In genomic region chr19:18650048-18650435, GRCh38 we compare ENCODE assay signal across 10 cellular contexts. TPM values are rescaled to one million over a fixed set of nuclear protein-coding genes. Genes with fewer than 3 reads are reported as not detected.
A peak's percentile ranks its signal among the peaks of the same experiment; 100 is the strongest.
DNase-seq lines count a peak whose midpoint lies in the region; ATAC-seq and TF ChIP-seq lines count a peak whose summit lies in the region.
"Had no signal": no experiment of that assay in that cellular context is flagged by ENCODE, and none has a peak within 500 bp of the region (broad histone marks: within the 10 kb centered on the region; RNA-seq: fewer than 3 reads in every experiment).

No MANE protein-coding gene starts in this region.

- H3K27me3 Mint-ChIP-seq in MCF 10A (ENCODE audit: insufficient read depth, unreplicated experiment): no peaks in the 10 kb centered on the region

- H2BK15ac ChIP-seq in neuronal stem cell (ENCODE audit: low read length): no peak overlapping the region

- H3K27me3 ChIP-seq in breast epithelium (no peaks in the 10 kb centered on the region), neuronal stem cell (ENCODE audit: control insufficient read depth in 3 of 3, insufficient read depth in 3 of 3, low read depth in 1 of 3, low read length in 3 of 3) (no peaks in the 10 kb centered on the region), aorta (ENCODE audit: control insufficient read depth in 1 of 2, insufficient read depth in 2 of 2, low read length in 1 of 2) (no peaks in the 10 kb centered on the region)

- BruUV-seq in MCF 10A (replicated peaks; lab: Mats Ljungman, UMichigan): no TSS peak

- no peak overlapping the region for H3K27ac Mint-ChIP-seq in MCF 10A (ENCODE audit: low read depth, unreplicated experiment)

- H3K18ac ChIP-seq in neuronal stem cell (ENCODE audit: low read length): no peak overlapping the region

- no peak overlapping the region for H4K8ac ChIP-seq in neuronal stem cell (ENCODE audit: low read depth, low read length)

- TF ChIP-seq CTCF in breast epithelium (IDR thresholded peaks at IDR 0.05) (no peak), MCF 10A (IDR thresholded peaks at IDR 0.05; ENCODE audit: unreplicated experiment) (no peak)

- H3K4me2 ChIP-seq in neuronal stem cell (ENCODE audit: insufficient read depth, low read length, poor library complexity, severe bottlenecking): no peak overlapping the region

- peak overlapping the region; percentile 67 to 93 for H3K27ac ChIP-seq in breast epithelium
- no peak overlapping the region for H3K27ac ChIP-seq in neuronal stem cell (replicated peaks; ENCODE audit: low read length)
- H3K27ac ChIP-seq in aorta (ENCODE audit: low read depth in 1 of 2, low read length in 2 of 2): peak overlapping the region in 1 of 2 donors; percentile 85
- H3K27ac ChIP-seq: 22Rv1 had no signal

- no peak overlapping the region for H2BK5ac ChIP-seq in neuronal stem cell (ENCODE audit: low read length)

- H3K79me1 ChIP-seq in neuronal stem cell (ENCODE audit: low read depth, low read length): peaks cover 13% of the 10 kb centered on the region

- DNase-seq in breast epithelium (ENCODE audit: low spot score in 2 of 2) (no peak), MCF 10A (ENCODE audit: unreplicated experiment) (no peak), Right ventricle myocardium superior (peak; percentile 75), neuronal stem cell (ENCODE audit: low spot score) (no peak), aorta (peak; percentile 67 to 79), NCI-H69 (lab: John Stamatoyannopoulos, UW) (no peak), cerebellum (ENCODE audit: low spot score) (no peak)
- DNase-seq: NCI-H748 treated with DMSO at 0.1 percent for 48 hours had no signal

- no peak overlapping the region for H4K91ac ChIP-seq in neuronal stem cell (ENCODE audit: low read depth, low read length, poor library complexity)

- no peak overlapping the region for H2BK120ac ChIP-seq in neuronal stem cell (ENCODE audit: low read depth, low read length)

- H2AFZ ChIP-seq in neuronal stem cell (ENCODE audit: low read length): peak overlapping the region; percentile 31

- no peaks in the 10 kb centered on the region for H3K36me3 Mint-ChIP-seq in MCF 10A (ENCODE audit: insufficient read depth, unreplicated experiment)

- H3K4me1 ChIP-seq in breast epithelium: no peaks in the 10 kb centered on the region
- H3K4me1 ChIP-seq in neuronal stem cell (ENCODE audit: control insufficient read depth in 2 of 2, insufficient read depth in 1 of 2, low read depth in 1 of 2, low read length in 2 of 2): peaks cover 34 to 50% of the 10 kb centered on the region in 2 donors
- no peaks in the 10 kb centered on the region for H3K4me1 ChIP-seq in aorta (ENCODE audit: control insufficient read depth in 1 of 2, insufficient read depth in 2 of 2, low read length in 2 of 2)

- intact Hi-C loops in breast epithelium (cut with DNase I; ENCODE audit: low total_unique reads) (no loop called here), MCF 10A (cut with micrococcal nuclease) (no loop called here), Right ventricle myocardium superior (cut with DNase I) (no loop called here), aorta (cut with DNase I) (no loop called here)

- no peak overlapping the region for H3K4me3 Mint-ChIP-seq in MCF 10A (ENCODE audit: unreplicated experiment)

- no peak for TF ChIP-seq POLR2A in breast epithelium (IDR thresholded peaks at IDR 0.05)

- POLR2A ChIA-PET in MCF 10A (lab: Yijun Ruan, JAX): no interaction called here

- H2AK5ac ChIP-seq in neuronal stem cell (ENCODE audit: low read depth, low read length): peak overlapping the region; percentile 28

- no peaks in the 10 kb centered on the region for H3K9me3 ChIP-seq in breast epithelium
- H3K9me3 ChIP-seq in neuronal stem cell (replicated peaks in 1 of 2; ENCODE audit: control insufficient read depth in 2 of 2, insufficient read depth in 1 of 2, low read depth in 1 of 2, low read length in 2 of 2): no peaks in the 10 kb centered on the region
- H3K9me3 ChIP-seq in aorta (ENCODE audit: control insufficient read depth, low read length): no peaks in the 10 kb centered on the region

- peaks cover 5% of the 10 kb centered on the region for H3K4me1 Mint-ChIP-seq in MCF 10A (ENCODE audit: insufficient read depth, unreplicated experiment)

- no peak overlapping the region for H3K14ac ChIP-seq in neuronal stem cell (ENCODE audit: low read length)

- ATAC-seq in Right ventricle myocardium superior (ENCODE audit: poor library complexity): peak; percentile 70
- peak; percentile 81 for ATAC-seq in aorta (ENCODE audit: low FRiP score)
- no peak for ATAC-seq in GM21390 (IDR thresholded peaks at IDR 0.05; ENCODE audit: unreplicated experiment)

- no peak overlapping the region for H3K9ac ChIP-seq in neuronal stem cell (ENCODE audit: low read depth, low read length, poor library complexity)

- H3K36me3 ChIP-seq in breast epithelium (no peaks in the 10 kb centered on the region), neuronal stem cell (replicated peaks in 1 of 2; ENCODE audit: control insufficient read depth in 2 of 2, insufficient read depth in 2 of 2, low read length in 2 of 2) (no peaks in the 10 kb centered on the region), aorta (ENCODE audit: control insufficient read depth in 1 of 2, insufficient read depth in 2 of 2, low read length in 1 of 2) (no peaks in the 10 kb centered on the region)

- H2BK12ac ChIP-seq in neuronal stem cell (ENCODE audit: low read length): no peak overlapping the region

- no CpG with 5 or more reads among the region's 15 CpGs for WGBS in neuronal stem cell (ENCODE audit: extremely low coverage in 2 of 2, insufficient read length in 2 of 2, insufficient replicate concordance in 1 of 2), 2 donors
- 9 to 19% methylated on average over 15 of the region's 15 CpGs for WGBS in aorta, 2 donors

- H3K23ac ChIP-seq in neuronal stem cell (ENCODE audit: low read depth, low read length, poor library complexity): no peak overlapping the region

- peak overlapping the region; percentile 19 to 57 (median 25) for H3K4me3 ChIP-seq in breast epithelium
- H3K4me3 ChIP-seq in neuronal stem cell (ENCODE audit: low read length in 2 of 2): peak overlapping the region in 1 of 2 donors; percentile 10
- no peak overlapping the region for H3K4me3 ChIP-seq in aorta (ENCODE audit: low read length in 2 of 2)

- CTCF ChIA-PET in MCF 10A (lab: Yijun Ruan, JAX): no interaction called here

- no peak overlapping the region for H3K4ac ChIP-seq in neuronal stem cell (ENCODE audit: low read length)

- H3K9me3 Mint-ChIP-seq in MCF 10A (ENCODE audit: unreplicated experiment): no peaks in the 10 kb centered on the region

RNA-seq across cellular contexts. Expression of gene KLHL26, which starts 13.2 kb away (rescaled TPM):
- total RNA-seq in breast epithelium: 10 to 100 TPM in 2 of 3 donors, 1 to 10 TPM in 1; 7.0 to 18.1 (median 14.7) TPM
- 6.6 and 8.9 TPM in 2 replicates for total RNA-seq in MCF 10A (2022)
- 4.5 TPM for total RNA-seq in Right ventricle myocardium superior
- 3.8 TPM for polyA plus RNA-seq in neuronal stem cell (2013, experiment 1 of 2)
- 4.4 TPM for polyA plus RNA-seq in neuronal stem cell (2013, experiment 2 of 2)
- total RNA-seq in aorta: 10 to 100 TPM; 12.1 to 19.2 TPM
- polyA plus RNA-seq in aorta: 1 to 10 TPM; 1.9 to 7.1 TPM
- 6.4 TPM for total RNA-seq in cerebellum

RNA-seq across cellular contexts. Expression of gene CRTC1, which starts 33.4 kb away (rescaled TPM):
- 1 to 10 TPM; 4.8 to 6.1 (median 5.9) TPM for total RNA-seq in breast epithelium
- 8.6 and 11.1 TPM in 2 replicates for total RNA-seq in MCF 10A (2022)
- 9.1 TPM for total RNA-seq in Right ventricle myocardium superior
- polyA plus RNA-seq in neuronal stem cell (2013, experiment 1 of 2): 17.4 TPM
- polyA plus RNA-seq in neuronal stem cell (2013, experiment 2 of 2): 17.8 TPM
- total RNA-seq in aorta: 10 to 100 TPM in 1 of 2 donors, 1 to 10 TPM in 1; 9.5 to 16.5 TPM
- polyA plus RNA-seq in aorta: 10 to 100 TPM in 1 of 2 donors, 1 to 10 TPM in 1; 3.6 to 11.9 TPM
- total RNA-seq in cerebellum: 12.8 TPM

RNA-seq across cellular contexts. Expression of gene TMEM59L, which starts 37.4 kb away (rescaled TPM):
- total RNA-seq in breast epithelium (1 to 10 TPM in 2 of 3 donors, not detected in 1; 1.2 to 2.3 TPM), MCF 10A (2022) (0.33 and 0.64 TPM in 2 replicates), Right ventricle myocardium superior (1.6 TPM), aorta (1 to 10 TPM in 1 of 2 donors, under 1 TPM in 1; 0.97 to 8.9 TPM), cerebellum (28.9 TPM)
- 7.1 TPM for polyA plus RNA-seq in neuronal stem cell (2013, experiment 1 of 2)
- 6.4 TPM for polyA plus RNA-seq in neuronal stem cell (2013, experiment 2 of 2)
- polyA plus RNA-seq in aorta: 1 to 10 TPM; 3.0 to 8.5 TPM

RNA-seq across cellular contexts. Expression of gene CRLF1, which starts 43.4 kb away (rescaled TPM):
- total RNA-seq in breast epithelium (10 to 100 TPM in 2 of 3 donors, 1 to 10 TPM in 1; 5.6 to 68.6 (median 21.0) TPM), MCF 10A (2022) (4.3 and 4.8 TPM in 2 replicates), Right ventricle myocardium superior (20.6 TPM), aorta (10 to 100 TPM; 34.3 to 92.5 TPM), cerebellum (3.0 TPM)
- 0.24 TPM for polyA plus RNA-seq in neuronal stem cell (2013, experiment 1 of 2)
- polyA plus RNA-seq in neuronal stem cell (2013, experiment 2 of 2): 0.33 TPM
- polyA plus RNA-seq in aorta: 1,000 to 10,000 TPM in 1 of 2 donors, 100 to 1,000 TPM in 1; 317 to 1,029 TPM

Comparison
In these comparisons a context has a peak if more than half of its experiments do, and no peak if none do; other contexts are left out.
1. DNase-seq: peak in Right ventricle myocardium superior (single experiment) and aorta (2 of 2); none in breast epithelium (0 of 2), MCF 10A (single experiment), neuronal stem cell (single experiment), NCI-H69 (single experiment) and cerebellum (single experiment).
2. H3K4me3 ChIP-seq: peak in breast epithelium (3 of 3); none in aorta (0 of 2).